Comparison of ENCODE assay signal across 33 cellular contexts in the genomic region with DNA sequence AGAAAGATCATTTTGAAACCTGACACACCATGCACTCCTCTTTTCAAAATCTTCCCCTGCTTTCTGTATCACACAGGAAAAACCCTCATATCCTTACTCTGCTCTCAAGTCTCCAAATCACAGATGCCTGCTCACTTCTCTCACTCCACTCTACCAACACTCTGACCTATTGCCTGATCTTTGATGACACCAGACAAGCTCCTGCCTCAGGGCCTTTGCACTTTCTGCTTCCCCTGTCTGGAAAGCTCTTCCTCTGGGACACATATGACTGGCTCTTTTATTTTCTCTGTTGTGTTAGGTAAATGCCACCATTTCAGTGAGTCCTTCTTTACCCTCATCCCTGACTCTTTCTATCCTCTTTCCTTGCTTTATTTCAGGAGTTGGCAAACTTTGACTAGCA.
A peak's percentile ranks its signal among the peaks of the same experiment; 100 is the strongest.
DNase-seq lines count a peak whose midpoint lies in the region; ATAC-seq, FAIRE-seq and TF ChIP-seq lines count a peak whose summit lies in the region.
"Had no signal": no experiment of that assay in that cellular context is flagged by ENCODE, and none has a peak within 500 bp of the region (broad histone marks: within the 10 kb centered on the region; RNA-seq: fewer than 3 reads in every experiment).

No MANE protein-coding gene starts in this region.

- no peak for TF ChIP-seq POLR2A in HepG2 (IDR thresholded peaks at IDR 0.05; ENCODE audit: insufficient read depth in 1 of 2, low read depth in 2 of 2, low read length in 2 of 2)
- no peak for TF ChIP-seq POLR2A in right lobe of liver (IDR thresholded peaks at IDR 0.05)
- TF ChIP-seq POLR2A in K562 (conservative IDR thresholded peaks at IDR 0.05): no peak

- CTCF ChIA-PET in HepG2 (lab: Yijun Ruan, JAX; ENCODE audit: low intra/inter-chr PET ratio, low total read pairs) (no interaction called here), HEK293 (lab: Yijun Ruan, JAX) (no interaction called here), K562 (lab: Yijun Ruan, JAX; ENCODE audit: low intra/inter-chr PET ratio) (interaction anchor here (0.6 kb wide), 1 partner anchor 131 kb away, joined by 3 read pairs; no protein-coding TSS in a partner anchor)

- H3K4me1 ChIP-seq in HepG2 (ENCODE audit: insufficient read depth, low read length): peaks cover 45% of the 10 kb centered on the region
- no peaks in the 10 kb centered on the region for H3K4me1 ChIP-seq in right lobe of liver
- no peaks in the 10 kb centered on the region for H3K4me1 ChIP-seq in HEK293 (ENCODE audit: control insufficient read depth, insufficient read depth, low read length)
- H3K4me1 ChIP-seq in K562 (replicated peaks in 1 of 2; ENCODE audit: control insufficient read depth in 2 of 2, insufficient read depth in 2 of 2, low read length in 2 of 2): no peaks in the 10 kb centered on the region
- H3K4me1 ChIP-seq: A549, BE2C, BLaER1, Caco-2 had no signal

- in situ Hi-C loops in HepG2 (cut with HindIII; ENCODE audit: extremely low pct_ligation_motif_present, low pct_unique_long_range_greater_than_20kb) (loop anchor here (5.0 kb wide), 1 partner anchor 63 kb away; no protein-coding TSS in a partner anchor), K562 (cut with MboI) (no loop called here)

- FAIRE-seq in HepG2 (lab: Jason Lieb, UNC) (no peak), K562 (lab: Jason Lieb, UNC) (no peak)
- FAIRE-seq: A204.1, A549, D721Med had no signal

- peak overlapping the region; percentile 7 for H3K27ac ChIP-seq in HepG2 (ENCODE audit: extremely low read length, insufficient read depth, low read length)
- no peak overlapping the region for H3K27ac ChIP-seq in right lobe of liver
- no peak overlapping the region for H3K27ac ChIP-seq in HEK293 (ENCODE audit: extremely low read depth, low read depth, low read length)
- H3K27ac ChIP-seq in K562 (ENCODE audit: extremely low read depth, low read depth, low read length): no peak overlapping the region
- H3K27ac ChIP-seq: 22Rv1; A549; BLaER1; BLaER1 treated with 17β-estradiol and CSF1 and Interleukin-3, amounts not matched to agents 10 nM and 100 nM; C4-2B had no signal

- no TSS peak for BruUV-seq in HepG2 (replicated peaks; lab: Mats Ljungman, UMichigan)
- no TSS peak for BruUV-seq in K562 (replicated peaks; lab: Mats Ljungman, UMichigan)

- TF ChIP-seq RAD21 in HepG2 (CRISPR knock-in tag; IDR thresholded peaks at IDR 0.05) (no peak), K562 (CRISPR knock-in tag; conservative IDR thresholded peaks at IDR 0.05 in 1 of 2, IDR thresholded peaks at IDR 0.05 in 1 of 2) (no peak)

- POLR2A ChIA-PET in HepG2 (lab: Yijun Ruan, JAX) (interaction anchor here (1.0 kb wide), 1 partner anchor 60 kb away, joined by 4 read pairs; no protein-coding TSS in a partner anchor), HEK293 (lab: Yijun Ruan, JAX) (no interaction called here), K562 (lab: Yijun Ruan, JAX) (no interaction called here)

- H3K9me3 ChIP-seq in HepG2 (ENCODE audit: low read length): no peaks in the 10 kb centered on the region
- no peaks in the 10 kb centered on the region for H3K9me3 ChIP-seq in right lobe of liver
- no peaks in the 10 kb centered on the region for H3K9me3 ChIP-seq in HEK293 (ENCODE audit: control insufficient read depth, insufficient read depth, low read depth, low read length)
- H3K9me3 ChIP-seq in K562 (replicated peaks; ENCODE audit: control insufficient read depth, insufficient read depth, low read depth, low read length): no peaks in the 10 kb centered on the region
- H3K9me3 ChIP-seq: A549; BE2C; BLaER1; BLaER1 treated with 17β-estradiol and CSF1 and Interleukin-3, amounts not matched to agents 10 nM and 100 nM; Caco-2 had no signal

- DNase-seq in HepG2 (ENCODE audit: low spot score): no peak
- DNase-seq in right lobe of liver: no peak
- no peak for DNase-seq in K562 (ENCODE audit: extremely low read depth in 1 of 4, low spot score in 3 of 4)
- no peak for DNase-seq in globus pallidus (ENCODE audit: low spot score)
- no peak for DNase-seq in AG20443 (ENCODE audit: low spot score)
- DNase-seq: 8988T; ACHN; AML-193; BE2C; C1 segment of cervical spinal cord; Caco-2; Calu3; CD4-positive, alpha-beta memory T cell; CD4-positive, alpha-beta T cell; CD4-positive, CD25-positive, alpha-beta regulatory T cell; CD8-positive, alpha-beta memory T cell; CD8-positive, alpha-beta T cell; COR-L47; DMS 273 treated with DMSO at 0.1 percent for 48 hours; DMS153; DMS53; DMS79; DMS79 treated with DMSO at 0.1 percent for 48 hours; DND-41; EL had no signal

- H2AFZ ChIP-seq in HepG2 (ENCODE audit: low read length) (no peak overlapping the region), K562 (ENCODE audit: low read depth, low read length) (no peak overlapping the region)

- no peak overlapping the region for H3K4me2 ChIP-seq in HepG2 (ENCODE audit: low read depth, low read length)
- H3K4me2 ChIP-seq in K562 (ENCODE audit: insufficient read depth, low read length): no peak overlapping the region
- H3K4me2 ChIP-seq: A549; BLaER1; BLaER1 treated with 17β-estradiol and CSF1 and Interleukin-3, amounts not matched to agents 10 nM and 100 nM had no signal

- H3K79me2 ChIP-seq in HepG2 (ENCODE audit: insufficient read depth, low read length) (no peaks in the 10 kb centered on the region), K562 (ENCODE audit: control insufficient read depth, insufficient read depth, low read length) (no peaks in the 10 kb centered on the region)

- ATAC-seq in HepG2: no peak
- ATAC-seq in right lobe of liver: no peak
- ATAC-seq in K562: no peak
- ATAC-seq: A549; CD8-positive, alpha-beta T cell had no signal

- TF ChIP-seq EP300 in HepG2 (IDR thresholded peaks at IDR 0.05; ENCODE audit: low read depth in 2 of 2, low read length in 2 of 2): no peak
- no peak for TF ChIP-seq EP300 in HepG2 (CRISPR knock-in tag; IDR thresholded peaks at IDR 0.05; ENCODE audit: borderline replicate concordance)
- no peak for TF ChIP-seq EP300 in K562 (IDR thresholded peaks at IDR 0.05; ENCODE audit: low read length)

- intact Hi-C loops in HepG2 (cut with micrococcal nuclease; ENCODE audit: unreplicated experiment) (loop anchor here (1.0 kb wide), 1 partner anchor 8 kb away; no protein-coding TSS in a partner anchor), right lobe of liver (cut with DNase I) (no loop called here), K562 (cut with micrococcal nuclease) (no loop called here)

- H3K4me3 ChIP-seq in HepG2 (replicated peaks in 1 of 3; ENCODE audit: insufficient read depth in 1 of 3, low read depth in 2 of 3, low read length in 3 of 3): no peak overlapping the region
- H3K4me3 ChIP-seq in right lobe of liver: no peak overlapping the region
- H3K4me3 ChIP-seq in HEK293 (ENCODE audit: low read depth, low read length): no peak overlapping the region
- no peak overlapping the region for H3K4me3 ChIP-seq in K562
- H3K4me3 ChIP-seq: A549; BLaER1; BLaER1 treated with 17β-estradiol and CSF1 and Interleukin-3, amounts not matched to agents 10 nM and 100 nM had no signal

- no peaks in the 10 kb centered on the region for H3K9me1 ChIP-seq in K562 (ENCODE audit: control insufficient read depth, insufficient read depth, low read length)

- H3K36me3 ChIP-seq in HepG2 (replicated peaks in 1 of 2; ENCODE audit: control insufficient read depth in 1 of 2, insufficient read depth in 2 of 2, low read length in 2 of 2) (no peaks in the 10 kb centered on the region), right lobe of liver (no peaks in the 10 kb centered on the region), HEK293 (ENCODE audit: control insufficient read depth in 2 of 2, insufficient read depth in 1 of 2, low read length in 2 of 2) (no peaks in the 10 kb centered on the region), K562 (ENCODE audit: control insufficient read depth, insufficient read depth, low read length) (no peaks in the 10 kb centered on the region)
- H3K36me3 ChIP-seq: BE2C; BLaER1; BLaER1 treated with 17β-estradiol and CSF1 and Interleukin-3, amounts not matched to agents 10 nM and 100 nM had no signal

- H3K27me3 ChIP-seq in HepG2 (ENCODE audit: control insufficient read depth in 1 of 2, insufficient read depth in 2 of 2, low read length in 2 of 2) (no peaks in the 10 kb centered on the region), right lobe of liver (no peaks in the 10 kb centered on the region), K562 (ENCODE audit: control insufficient read depth in 2 of 2, insufficient read depth in 2 of 2, low read length in 2 of 2) (no peaks in the 10 kb centered on the region)
- H3K27me3 ChIP-seq: BE2C; BLaER1; BLaER1 treated with 17β-estradiol and CSF1 and Interleukin-3, amounts not matched to agents 10 nM and 100 nM had no signal

- H3K9ac ChIP-seq in HepG2 (ENCODE audit: insufficient read depth, low read depth, low read length) (no peak overlapping the region), K562 (ENCODE audit: insufficient read depth in 1 of 2, low read depth in 2 of 2, low read length in 2 of 2) (no peak overlapping the region)
- H3K9ac ChIP-seq: BLaER1; BLaER1 treated with 17β-estradiol and CSF1 and Interleukin-3, amounts not matched to agents 10 nM and 100 nM had no signal

- no peak for TF ChIP-seq CTCF in HepG2 (CRISPR knock-in tag; IDR thresholded peaks at IDR 0.05)
- no peak for TF ChIP-seq CTCF in right lobe of liver (IDR thresholded peaks at IDR 0.05)
- no peak for TF ChIP-seq CTCF in HEK293 (tag by site-specific recombination; IDR thresholded peaks at IDR 0.05)
- TF ChIP-seq CTCF in K562 (IDR thresholded peaks at IDR 0.05 in 2 of 3, conservative IDR thresholded peaks at IDR 0.05 in 1 of 3; ENCODE audit: insufficient read depth in 2 of 3, low read depth in 1 of 3, low read length in 3 of 3): no peak

- H4K20me1 ChIP-seq in HepG2 (ENCODE audit: insufficient read depth, low read length) (no peaks in the 10 kb centered on the region), K562 (replicated peaks; ENCODE audit: control insufficient read depth, insufficient read depth, low read length) (no peaks in the 10 kb centered on the region)
- H4K20me1 ChIP-seq: BLaER1; BLaER1 treated with 17β-estradiol and CSF1 and Interleukin-3, amounts not matched to agents 10 nM and 100 nM had no signal

TF ChIP-seq in HEK293, 187 proteins besides CTCF, POLR2A, EP300 and RAD21:
- peak; percentile 60 for TF ChIP-seq ZNF623 (tag by site-specific recombination; IDR thresholded peaks at IDR 0.05)
- TF ChIP-seq WT1 (tag by site-specific recombination; IDR thresholded peaks at IDR 0.05): no peak
- no peak for TF ChIP-seq KLF7 (tag by site-specific recombination; IDR thresholded peaks at IDR 0.05; ENCODE audit: borderline replicate concordance)
- no peak for TF ChIP-seq SETDB1 (IDR thresholded peaks at IDR 0.05; ENCODE audit: insufficient read length, low read length)

TF ChIP-seq in K562, 482 proteins besides CTCF, POLR2A, EP300 and RAD21:
- TF ChIP-seq ZNF584 (CRISPR knock-in tag; IDR thresholded peaks at IDR 0.05; ENCODE audit: low read depth) (no peak), RBM25 (IDR thresholded peaks at IDR 0.05; ENCODE audit: low read depth, low read length, severe bottlenecking) (peak; percentile 78), BCOR (IDR thresholded peaks at IDR 0.05) (peak; percentile 49; the same call in 1 of the 2 replicates)

Comparison
In these comparisons a context has a peak if more than half of its experiments do, and no peak if none do; other contexts are left out.
1. Of the 241 proteins assayed by ChIP-seq in both HepG2 and K562: peak only in HepG2: ADNP, CHD4 and KDM1A; only in K562: none; in both: none; in neither: 238.